16 cellular contexts compared by ENCODE assay signal in genomic region chr2:81853331-81853730, GRCh38.
DNase-seq lines count a peak whose midpoint lies in the region; TF ChIP-seq lines count a peak whose summit lies in the region.
"Had no signal": no experiment of that assay in that cellular context is flagged by ENCODE, and none has a peak within 500 bp of the region (broad histone marks: within the 10 kb centered on the region; RNA-seq: fewer than 3 reads in every experiment).

No MANE protein-coding gene starts in this region.

- H2BK120ac ChIP-seq in mesendoderm (ENCODE audit: low read depth, low read length): no peak overlapping the region

- no peak for TF ChIP-seq EP300 in esophagus muscularis mucosa (IDR thresholded peaks at IDR 0.05)

- H3K4me3 ChIP-seq in AG04450 (ENCODE audit: low read depth, low read length) (no peak overlapping the region), mesendoderm (ENCODE audit: low read length) (no peak overlapping the region), esophagus muscularis mucosa (no peak overlapping the region)
- H3K4me3 ChIP-seq: SJSA1 had no signal

- no peak overlapping the region for H2BK15ac ChIP-seq in mesendoderm (replicated peaks; ENCODE audit: low read depth)

- CTCF ChIA-PET in AG04450 (lab: Charles Lee): no interaction called here

- DNase-seq in AG04450 (ENCODE audit: low read depth, low spot score): peak; percentile 8
- peak; percentile 80 for DNase-seq in HT1080 (ENCODE audit: low read depth)
- DNase-seq in amniotic epithelial cell (ENCODE audit: low read depth): peak; percentile 4
- DNase-seq in mesendoderm: peak; percentile 2
- DNase-seq in mesothelial cell of epicardium (ENCODE audit: low spot score in 2 of 2, unreplicated experiment in 2 of 2): no peak
- DNase-seq in esophagus muscularis mucosa (ENCODE audit: extremely low spot score): no peak
- DNase-seq in cortex of kidney (lab: John Stamatoyannopoulos, UW): no peak
- DNase-seq: DND-41, H7, HFFc6, Kasumi-1, NCI-H1105 treated with DMSO at 0.1 percent for 48 hours, NCI-H1694 treated with DMSO at 0.1 percent for 48 hours, NCI-H510A had no signal

- H3K79me1 ChIP-seq in mesendoderm (ENCODE audit: low read length): no peaks in the 10 kb centered on the region

- H3K4me1 ChIP-seq in mesendoderm (ENCODE audit: control insufficient read depth, low read depth, low read length) (no peaks in the 10 kb centered on the region), esophagus muscularis mucosa (no peaks in the 10 kb centered on the region)
- H3K4me1 ChIP-seq: SJSA1 had no signal

- no peak for TF ChIP-seq CTCF in AG04450 (IDR thresholded peaks at IDR 0.05; ENCODE audit: low read depth, low read length)
- TF ChIP-seq CTCF in mesothelial cell of epicardium (IDR thresholded peaks at IDR 0.05; ENCODE audit: unreplicated experiment): no peak
- TF ChIP-seq CTCF in esophagus muscularis mucosa (IDR thresholded peaks at IDR 0.05): no peak

- no peak overlapping the region for H3K27ac ChIP-seq in AG04450 (ENCODE audit: low read depth, low read length)
- no peak overlapping the region for H3K27ac ChIP-seq in mesendoderm (ENCODE audit: low read depth, low read length)
- no peak overlapping the region for H3K27ac ChIP-seq in esophagus muscularis mucosa (replicated peaks in 1 of 4)
- H3K27ac ChIP-seq: C4-2B, SJSA1 had no signal

- POLR2A ChIA-PET in AG04450 (lab: Yijun Ruan, JAX): no interaction called here

- no peak for TF ChIP-seq POLR2A in esophagus muscularis mucosa (IDR thresholded peaks at IDR 0.05; ENCODE audit: low read depth)

- H3K23ac ChIP-seq in mesendoderm (ENCODE audit: low read length): no peak overlapping the region

- WGBS in mesendoderm (ENCODE audit: extremely low coverage, insufficient coverage, low lambda C conversion rate): no CpG with 5 or more reads among the region's 2 CpGs
- WGBS in esophagus muscularis mucosa: 85% methylated on average over 2 of the region's 2 CpGs

- H3K27ac Mint-ChIP-seq in mesothelial cell of epicardium: no peak overlapping the region
- H3K27ac Mint-ChIP-seq: HFFc6 had no signal

- no peak overlapping the region for H4K8ac ChIP-seq in mesendoderm (ENCODE audit: low read depth, low read length)

- no peak overlapping the region for H3K4ac ChIP-seq in mesendoderm (ENCODE audit: low read depth, low read length)

- intact Hi-C loops in esophagus muscularis mucosa (cut with DNase I): no loop called here

- no peak overlapping the region for H4K5ac ChIP-seq in mesendoderm (ENCODE audit: low read length)

- H3K4me3 Mint-ChIP-seq in mesothelial cell of epicardium: no peak overlapping the region
- H3K4me3 Mint-ChIP-seq: HFFc6 had no signal

- no peaks in the 10 kb centered on the region for H3K4me1 Mint-ChIP-seq in mesothelial cell of epicardium

- H3K9me3 Mint-ChIP-seq in mesothelial cell of epicardium: no peaks in the 10 kb centered on the region

- H3K36me3 Mint-ChIP-seq in mesothelial cell of epicardium: no peaks in the 10 kb centered on the region

- no peak overlapping the region for H3K18ac ChIP-seq in mesendoderm (ENCODE audit: low read length)

- H2BK5ac ChIP-seq in mesendoderm (ENCODE audit: low read length): no peak overlapping the region

- H3K56ac ChIP-seq in mesendoderm (ENCODE audit: low read length): no peak overlapping the region

- H3K27me3 ChIP-seq in AG04450 (ENCODE audit: control insufficient read depth, insufficient read depth, low read length) (no peaks in the 10 kb centered on the region), mesendoderm (ENCODE audit: insufficient read depth, low read length, poor library complexity) (no peaks in the 10 kb centered on the region), esophagus muscularis mucosa (no peaks in the 10 kb centered on the region)
- H3K27me3 ChIP-seq: SJSA1 had no signal

- H3K9me3 ChIP-seq in AG04450 (ENCODE audit: control insufficient read depth, insufficient read depth, low read length) (no peaks in the 10 kb centered on the region), esophagus muscularis mucosa (no peaks in the 10 kb centered on the region)
- H3K9me3 ChIP-seq: SJSA1 had no signal

- H3K79me2 ChIP-seq in mesendoderm (ENCODE audit: control insufficient read depth, insufficient read depth, low read length): no peaks in the 10 kb centered on the region

- no peaks in the 10 kb centered on the region for H3K27me3 Mint-ChIP-seq in mesothelial cell of epicardium (ENCODE audit: low read depth)

- H3K9ac ChIP-seq in mesendoderm (ENCODE audit: low read length): no peak overlapping the region

- H3K4me2 ChIP-seq in mesendoderm (ENCODE audit: low read length): no peak overlapping the region

- H3K36me3 ChIP-seq in mesendoderm (ENCODE audit: control insufficient read depth, insufficient read depth, low read length) (no peaks in the 10 kb centered on the region), esophagus muscularis mucosa (no peaks in the 10 kb centered on the region)
- H3K36me3 ChIP-seq: SJSA1 had no signal

- H2AK5ac ChIP-seq in mesendoderm (ENCODE audit: low read length): no peak overlapping the region

Comparison
In these comparisons a context has a peak if more than half of its experiments do, and no peak if none do; other contexts are left out.
1. DNase-seq: peak in AG04450 (single experiment), HT1080 (single experiment), amniotic epithelial cell (single experiment) and mesendoderm (single experiment); none in mesothelial cell of epicardium (0 of 2), esophagus muscularis mucosa (single experiment) and cortex of kidney (single experiment).